Comparison of ENCODE assay signal across 3 cellular contexts in genomic region chr13:110531671-110532083, GRCh38.
TF ChIP-seq lines count a peak whose summit lies in the region.

No MANE protein-coding gene starts in this region.

TF ChIP-seq in liver, 16 proteins besides CTCF, POLR2A, EP300 and RAD21:
- TF ChIP-seq EGR1 (IDR thresholded peaks at IDR 0.05; ENCODE audit: low read depth in 2 of 2) = no peak
- no peak for TF ChIP-seq SP1 (IDR thresholded peaks at IDR 0.05)
- TF ChIP-seq JUND (IDR thresholded peaks at IDR 0.05) = no peak
- peak in 1 of 2 donors; percentile 23 for TF ChIP-seq RXRA (IDR thresholded peaks at IDR 0.05)
TF ChIP-seq in liver: peak in this region for 1.

TF ChIP-seq in HepG2, 621 proteins besides CTCF, POLR2A, EP300 and RAD21:
- no peak for TF ChIP-seq IRX3 (CRISPR knock-in tag; IDR thresholded peaks at IDR 0.05; ENCODE audit: borderline replicate concordance, low read depth)
- no peak for TF ChIP-seq ZNF556 (CRISPR knock-in tag; IDR thresholded peaks at IDR 0.05; ENCODE audit: borderline replicate concordance)
- TF ChIP-seq, protein P1, sequence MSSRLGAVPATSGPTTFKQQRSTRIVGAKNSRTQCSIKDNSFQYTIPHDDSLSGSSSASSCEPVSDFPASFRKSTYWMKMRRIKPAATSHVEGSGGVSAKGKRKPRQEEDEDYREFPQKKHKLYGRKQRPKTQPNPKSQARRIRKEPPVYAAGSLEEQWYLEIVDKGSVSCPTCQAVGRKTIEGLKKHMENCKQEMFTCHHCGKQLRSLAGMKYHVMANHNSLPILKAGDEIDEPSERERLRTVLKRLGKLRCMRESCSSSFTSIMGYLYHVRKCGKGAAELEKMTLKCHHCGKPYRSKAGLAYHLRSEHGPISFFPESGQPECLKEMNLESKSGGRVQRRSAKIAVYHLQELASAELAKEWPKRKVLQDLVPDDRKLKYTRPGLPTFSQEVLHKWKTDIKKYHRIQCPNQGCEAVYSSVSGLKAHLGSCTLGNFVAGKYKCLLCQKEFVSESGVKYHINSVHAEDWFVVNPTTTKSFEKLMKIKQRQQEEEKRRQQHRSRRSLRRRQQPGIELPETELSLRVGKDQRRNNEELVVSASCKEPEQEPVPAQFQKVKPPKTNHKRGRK (CRISPR knock-in tag; IDR thresholded peaks at IDR 0.05) = no peak
- TF ChIP-seq TOE1 (CRISPR knock-in tag; IDR thresholded peaks at IDR 0.05) = no peak
- TF ChIP-seq ZNF780A (CRISPR knock-in tag; IDR thresholded peaks at IDR 0.05) = no peak
- TF ChIP-seq, protein P2, sequence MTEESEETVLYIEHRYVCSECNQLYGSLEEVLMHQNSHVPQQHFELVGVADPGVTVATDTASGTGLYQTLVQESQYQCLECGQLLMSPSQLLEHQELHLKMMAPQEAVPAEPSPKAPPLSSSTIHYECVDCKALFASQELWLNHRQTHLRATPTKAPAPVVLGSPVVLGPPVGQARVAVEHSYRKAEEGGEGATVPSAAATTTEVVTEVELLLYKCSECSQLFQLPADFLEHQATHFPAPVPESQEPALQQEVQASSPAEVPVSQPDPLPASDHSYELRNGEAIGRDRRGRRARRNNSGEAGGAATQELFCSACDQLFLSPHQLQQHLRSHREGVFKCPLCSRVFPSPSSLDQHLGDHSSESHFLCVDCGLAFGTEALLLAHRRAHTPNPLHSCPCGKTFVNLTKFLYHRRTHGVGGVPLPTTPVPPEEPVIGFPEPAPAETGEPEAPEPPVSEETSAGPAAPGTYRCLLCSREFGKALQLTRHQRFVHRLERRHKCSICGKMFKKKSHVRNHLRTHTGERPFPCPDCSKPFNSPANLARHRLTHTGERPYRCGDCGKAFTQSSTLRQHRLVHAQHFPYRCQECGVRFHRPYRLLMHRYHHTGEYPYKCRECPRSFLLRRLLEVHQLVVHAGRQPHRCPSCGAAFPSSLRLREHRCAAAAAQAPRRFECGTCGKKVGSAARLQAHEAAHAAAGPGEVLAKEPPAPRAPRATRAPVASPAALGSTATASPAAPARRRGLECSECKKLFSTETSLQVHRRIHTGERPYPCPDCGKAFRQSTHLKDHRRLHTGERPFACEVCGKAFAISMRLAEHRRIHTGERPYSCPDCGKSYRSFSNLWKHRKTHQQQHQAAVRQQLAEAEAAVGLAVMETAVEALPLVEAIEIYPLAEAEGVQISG (CRISPR knock-in tag; IDR thresholded peaks at IDR 0.05) = no peak
- TF ChIP-seq CENPX (CRISPR knock-in tag; IDR thresholded peaks at IDR 0.05) = no peak
- TF ChIP-seq PHB2 (IDR thresholded peaks at IDR 0.05; ENCODE audit: partially characterized antibody) = no peak
- TF ChIP-seq ZFP37 (CRISPR knock-in tag; IDR thresholded peaks at IDR 0.05; ENCODE audit: borderline replicate concordance) = no peak
- TF ChIP-seq ARID4A (CRISPR knock-in tag; IDR thresholded peaks at IDR 0.05; ENCODE audit: borderline replicate concordance) = no peak
TF ChIP-seq in HepG2: peak in this region for 0.

TF ChIP-seq in H1, 55 proteins besides CTCF, POLR2A, EP300 and RAD21:
- TF ChIP-seq JUND (IDR thresholded peaks at IDR 0.05; ENCODE audit: low read length) = no peak
- no peak for TF ChIP-seq SRF (IDR thresholded peaks at IDR 0.05; ENCODE audit: low read depth, low read length)
- TF ChIP-seq JUN (IDR thresholded peaks at IDR 0.05; ENCODE audit: low read depth, low read length) = no peak
- no peak for TF ChIP-seq CBX8 (IDR thresholded peaks at IDR 0.05; ENCODE audit: borderline replicate concordance, low read depth, low read length)
- TF ChIP-seq HDAC6 (IDR thresholded peaks at IDR 0.05; ENCODE audit: low read depth, low read length) = no peak
- no peak for TF ChIP-seq TEAD4 (IDR thresholded peaks at IDR 0.05; ENCODE audit: low read depth, low read length)
- TF ChIP-seq SAP30 (IDR thresholded peaks at IDR 0.05; ENCODE audit: insufficient read depth, insufficient replicate concordance, low read length) = no peak
- TF ChIP-seq FOSL1 (IDR thresholded peaks at IDR 0.05; ENCODE audit: insufficient read depth, low read depth, low read length) = no peak
- no peak for TF ChIP-seq HDAC2 (IDR thresholded peaks at IDR 0.05; ENCODE audit: borderline replicate concordance in 1 of 2, low read depth in 2 of 2, low read length in 2 of 2)
